ENCODE assay signal across 21 cellular contexts in the genomic region with DNA sequence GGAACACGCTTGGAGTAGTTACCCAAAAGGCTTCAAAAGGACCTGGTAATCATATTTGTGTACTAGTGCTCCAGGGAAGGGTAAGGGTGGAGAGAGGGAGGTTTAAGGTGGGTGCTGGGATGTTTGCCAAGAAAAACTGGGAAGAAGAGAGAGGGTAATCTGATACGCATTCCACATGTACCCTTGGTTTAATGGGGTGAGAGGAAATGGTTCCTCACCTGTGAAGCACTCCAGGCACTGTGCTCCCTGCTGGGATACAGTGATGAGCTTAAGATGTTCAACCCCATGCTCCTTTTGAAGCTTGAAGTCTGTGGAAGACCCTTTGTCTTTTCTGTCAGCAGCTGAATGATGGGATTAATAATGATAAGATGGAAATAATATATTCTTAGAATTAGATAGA.
"Had no signal": no experiment of that assay in that cellular context is flagged by ENCODE, and none has a peak within 500 bp of the region (broad histone marks: within the 10 kb centered on the region; RNA-seq: fewer than 3 reads in every experiment).

No MANE protein-coding gene starts in this region.

- H3K27ac ChIP-seq: esophagus squamous epithelium, heart right ventricle, lower lobe of right lung, parathyroid adenoma, right lobe of liver, suprapubic skin, transverse colon, WERI-Rb-1 had no signal

- H3K27me3 ChIP-seq: esophagus squamous epithelium, heart right ventricle, right lobe of liver, suprapubic skin, transverse colon had no signal

- H3K27me3 Mint-ChIP-seq: dendritic cell treated with granulocyte-macrophage colony-stimulating factor and Interleukin-4, amounts not matched to agents 40 ng/mL and 50 ng/mL, for 4 days had no signal

- H3K36me3 Mint-ChIP-seq: activated CD4-positive, alpha-beta memory T cell treated with anti-CD3 and anti-CD28 coated beads for 36 hours; activated naive CD4-positive, alpha-beta T cell treated with anti-CD3 and anti-CD28 coated beads, Interleukin-2, amount 50 U/mL, for 72 hours; natural killer cell treated with Interleukin-12 subunit alpha and Interleukin-12 subunit beta and Interleukin-15 and Interleukin-18, amount 100 ng/mL, for 72 hours had no signal

- H3K4me3 ChIP-seq: esophagus squamous epithelium, heart right ventricle, lower lobe of right lung, right lobe of liver, suprapubic skin, transverse colon had no signal

- H3K4me1 ChIP-seq: esophagus squamous epithelium, heart right ventricle, lower lobe of right lung, parathyroid adenoma, right lobe of liver, suprapubic skin, transverse colon had no signal

- H3K36me3 ChIP-seq: esophagus squamous epithelium, heart right ventricle, lower lobe of right lung, right lobe of liver, suprapubic skin, transverse colon, WERI-Rb-1 had no signal

- H3K9me3 Mint-ChIP-seq: activated CD4-positive, alpha-beta memory T cell treated with anti-CD3 and anti-CD28 coated beads for 36 hours; activated naive CD4-positive, alpha-beta T cell treated with anti-CD3 and anti-CD28 coated beads, Interleukin-2, amount 50 U/mL, for 72 hours; activated T-helper 1 cell treated with anti-CD3 and anti-CD28 coated beads, Interleukin-12 subunit alpha, Interleukin-12 subunit beta, Interleukin-2, Interleukin-4 antibody, amounts not matched to agents 30 ng/mL and 10 ng/mL and 1 ng/mL, durations not matched to agents 14 hours and 24 hours and 36 hours; dendritic cell treated with granulocyte-macrophage colony-stimulating factor and Interleukin-4, amounts not matched to agents 40 ng/mL and 50 ng/mL, for 4 days; stimulated activated naive CD8-positive, alpha-beta T cell treated with anti-CD3 and anti-CD28 coated beads, Interleukin-15, Interleukin-2, amounts not matched to agents 100 ng/mL and 50 ng/mL, for 24 hours had no signal

- H3K9me3 ChIP-seq: esophagus squamous epithelium, heart right ventricle, lower lobe of right lung, right lobe of liver, suprapubic skin, transverse colon had no signal

- H3K27ac Mint-ChIP-seq: activated CD4-positive, alpha-beta memory T cell treated with anti-CD3 and anti-CD28 coated beads for 36 hours; activated naive CD4-positive, alpha-beta T cell treated with anti-CD3 and anti-CD28 coated beads, Interleukin-2, amount 50 U/mL, for 72 hours; activated T-helper 1 cell treated with anti-CD3 and anti-CD28 coated beads, Interleukin-12 subunit alpha, Interleukin-12 subunit beta, Interleukin-2, Interleukin-4 antibody, amounts not matched to agents 30 ng/mL and 10 ng/mL and 1 ng/mL, durations not matched to agents 14 hours and 24 hours and 36 hours; dendritic cell treated with granulocyte-macrophage colony-stimulating factor and Interleukin-4, amounts not matched to agents 40 ng/mL and 50 ng/mL, for 4 days; natural killer cell treated with Interleukin-12 subunit alpha and Interleukin-12 subunit beta and Interleukin-15 and Interleukin-18, amount 100 ng/mL, for 72 hours; stimulated activated naive CD8-positive, alpha-beta T cell treated with anti-CD3 and anti-CD28 coated beads, Interleukin-15, Interleukin-2, amounts not matched to agents 100 ng/mL and 50 ng/mL, for 24 hours had no signal

- H3K4me3 Mint-ChIP-seq: activated CD4-positive, alpha-beta memory T cell treated with anti-CD3 and anti-CD28 coated beads for 36 hours; activated T-helper 1 cell treated with anti-CD3 and anti-CD28 coated beads, Interleukin-12 subunit alpha, Interleukin-12 subunit beta, Interleukin-2, Interleukin-4 antibody, amounts not matched to agents 30 ng/mL and 10 ng/mL and 1 ng/mL, durations not matched to agents 14 hours and 24 hours and 36 hours; dendritic cell treated with granulocyte-macrophage colony-stimulating factor and Interleukin-4, amounts not matched to agents 40 ng/mL and 50 ng/mL, for 4 days; natural killer cell treated with Interleukin-12 subunit alpha and Interleukin-12 subunit beta and Interleukin-15 and Interleukin-18, amount 100 ng/mL, for 72 hours; stimulated activated naive CD8-positive, alpha-beta T cell treated with anti-CD3 and anti-CD28 coated beads, Interleukin-15, Interleukin-2, amounts not matched to agents 100 ng/mL and 50 ng/mL, for 24 hours had no signal

- DNase-seq: activated CD4-positive, alpha-beta memory T cell treated with anti-CD3 and anti-CD28 coated beads for 36 hours; activated gamma-delta T cell treated with Interleukin-2 at 50 U/mL for 16 hours; activated T-cell treated with anti-CD3 and anti-CD28 coated beads for 4 hours; effector CD8-positive, alpha-beta T cell; esophagus squamous epithelium; heart right ventricle; left cardiac atrium; lower lobe of right lung; right lobe of liver; small intestine; stimulated activated CD4-positive, alpha-beta T cell treated with anti-CD3 and anti-CD28 coated beads, Interleukin-15, amount 100 ng/mL, for 24 hours; stimulated activated CD4-positive, alpha-beta T cell treated with anti-CD3 and anti-CD28 coated beads, Interleukin-2, amount 100 ng/mL, for 48 hours; transverse colon; WERI-Rb-1 had no signal
